In genomic region chr1:235586413-235586812, GRCh38 we compare ENCODE assay signal across 24 cellular contexts.
"Had no signal": no experiment of that assay in that cellular context is flagged by ENCODE, and none has a peak within 500 bp of the region (broad histone marks: within the 10 kb centered on the region; RNA-seq: fewer than 3 reads in every experiment).

No MANE protein-coding gene starts in this region.

- H3K4me3 Mint-ChIP-seq: activated B cell treated with CpG ODN at 0.5 μM for 24 hours; activated CD4-positive, alpha-beta T cell treated with anti-CD3 and anti-CD28 coated beads for 36 hours; type B pancreatic cell had no signal

- H3K36me3 ChIP-seq: cardiac muscle cell, left ventricle myocardium inferior, vagina had no signal

- H3K27ac Mint-ChIP-seq: activated B cell treated with CpG ODN at 0.5 μM for 24 hours; activated CD4-positive, alpha-beta T cell treated with anti-CD3 and anti-CD28 coated beads for 36 hours; type B pancreatic cell had no signal

- DNase-seq: activated B cell treated with CpG ODN at 0.5 μM for 24 hours; activated CD4-positive, alpha-beta T cell treated with anti-CD3 and anti-CD28 coated beads for 36 hours; activated CD4-positive, alpha-beta T cell treated with anti-CD3 and anti-CD28 coated beads, Interleukin-2, amount 50 U/mL, for 4 hours; activated effector memory CD4-positive, alpha-beta T cell treated with anti-CD3 and anti-CD28 coated beads, Interleukin-2, amount 50 U/mL, for 16 hours; activated naive CD4-positive, alpha-beta T cell treated with anti-CD3 and anti-CD28 coated beads, Interleukin-2, amount 50 U/mL, for 16 hours; activated T-cell treated with anti-CD3 and anti-CD28 coated beads, Interleukin-2, amount 50 U/mL, for 48 hours; anterior cingulate cortex; body of pancreas; cortex of kidney; foreskin fibroblast; kidney glomerular epithelial cell; left ventricle myocardium inferior; midbrain; stimulated activated CD4-positive, alpha-beta T cell treated with anti-CD3 and anti-CD28 coated beads, Interleukin-2, amount 100 ng/mL, for 48 hours; stimulated activated CD8-positive, alpha-beta memory T cell treated with anti-CD3 and anti-CD28 coated beads, Interleukin-4, amount 100 ng/mL, for 48 hours; stimulated activated naive CD4-positive, alpha-beta T cell; T-helper 1 cell; testis had no signal

- H3K9me3 ChIP-seq: left ventricle myocardium inferior, testis, vagina had no signal

- H3K27me3 Mint-ChIP-seq: type B pancreatic cell had no signal

- H3K4me2 ChIP-seq: smooth muscle cell had no signal

- H3K27me3 ChIP-seq: body of pancreas, cardiac muscle cell, testis, vagina had no signal

- H3K4me1 ChIP-seq: body of pancreas, left ventricle myocardium inferior, testis, vagina had no signal

- H3K4me3 ChIP-seq: body of pancreas, cardiac muscle cell, left ventricle myocardium inferior, smooth muscle cell, testis, vagina had no signal

- H3K27ac ChIP-seq: body of pancreas, cardiac muscle cell, epithelial cell of prostate, left ventricle myocardium inferior, testis, vagina had no signal

- H3K4me1 Mint-ChIP-seq: activated B cell treated with CpG ODN at 0.5 μM for 24 hours; activated CD4-positive, alpha-beta T cell treated with anti-CD3 and anti-CD28 coated beads for 36 hours had no signal

- ATAC-seq: activated CD4-positive, alpha-beta T cell treated with anti-CD3 and anti-CD28 coated beads for 36 hours; body of pancreas; sciatic nerve had no signal
